In the genomic region with DNA sequence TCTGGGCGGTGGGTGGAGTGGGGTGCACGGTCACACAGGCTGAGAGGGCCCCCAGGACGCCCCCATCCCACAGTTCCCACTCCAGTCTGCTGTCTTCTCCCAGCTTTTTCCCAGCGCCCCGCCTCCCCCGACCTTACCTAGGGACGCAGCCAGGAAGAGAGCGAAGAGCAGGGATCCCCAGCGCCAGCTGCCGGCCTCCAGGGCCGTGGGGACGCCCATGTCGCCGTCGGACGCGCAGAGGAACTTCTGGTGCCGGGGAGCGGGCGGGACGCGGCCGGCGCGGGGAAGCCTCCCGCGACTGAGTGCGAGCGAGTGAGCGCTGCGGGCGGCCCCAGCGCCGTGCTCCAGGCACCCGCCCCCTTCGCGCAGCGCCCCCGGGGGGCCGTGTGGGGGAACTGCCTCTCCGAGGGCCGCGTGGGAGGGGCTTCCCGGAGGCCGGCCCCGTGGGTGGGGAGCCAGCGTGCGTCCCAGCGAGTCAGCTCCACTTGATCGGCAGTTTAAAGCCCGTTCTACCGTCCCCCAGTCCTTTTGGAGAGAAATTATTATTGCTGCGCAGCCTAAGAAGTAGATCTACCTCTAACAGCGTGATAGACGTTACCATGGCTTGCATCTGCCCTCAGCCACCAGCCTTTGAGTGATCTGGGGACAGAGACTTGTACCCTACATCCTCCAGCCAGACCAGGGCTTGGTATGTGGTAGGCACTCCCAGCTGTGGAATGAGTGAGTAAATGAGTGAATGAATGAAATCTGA, we compare ENCODE assay signal across 1 cellular context.
A peak's percentile ranks its signal among the peaks of the same experiment; 100 is the strongest.
TF ChIP-seq lines count a peak whose summit lies in the region.

A gene (minus strand): TSS at position 300 of the 751 bp plus-strand sequence. CDS start 81 bp downstream, at position 219.

TF ChIP-seq in H1, 55 proteins besides CTCF, POLR2A, EP300 and RAD21 (continued from another document):
- TF ChIP-seq, protein P1, sequence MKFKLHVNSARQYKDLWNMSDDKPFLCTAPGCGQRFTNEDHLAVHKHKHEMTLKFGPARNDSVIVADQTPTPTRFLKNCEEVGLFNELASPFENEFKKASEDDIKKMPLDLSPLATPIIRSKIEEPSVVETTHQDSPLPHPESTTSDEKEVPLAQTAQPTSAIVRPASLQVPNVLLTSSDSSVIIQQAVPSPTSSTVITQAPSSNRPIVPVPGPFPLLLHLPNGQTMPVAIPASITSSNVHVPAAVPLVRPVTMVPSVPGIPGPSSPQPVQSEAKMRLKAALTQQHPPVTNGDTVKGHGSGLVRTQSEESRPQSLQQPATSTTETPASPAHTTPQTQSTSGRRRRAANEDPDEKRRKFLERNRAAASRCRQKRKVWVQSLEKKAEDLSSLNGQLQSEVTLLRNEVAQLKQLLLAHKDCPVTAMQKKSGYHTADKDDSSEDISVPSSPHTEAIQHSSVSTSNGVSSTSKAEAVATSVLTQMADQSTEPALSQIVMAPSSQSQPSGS (IDR thresholded peaks at IDR 0.05; ENCODE audit: low read length) = no peak
- TF ChIP-seq TEAD4 (IDR thresholded peaks at IDR 0.05; ENCODE audit: low read depth, low read length) (no peak), HDAC2 (IDR thresholded peaks at IDR 0.05; ENCODE audit: borderline replicate concordance in 1 of 2, low read depth in 2 of 2, low read length in 2 of 2) (peak in 1 of 2 experiments; percentile 81; a peak in 2 of 4 replicates), CTBP2 (IDR thresholded peaks at IDR 0.05; ENCODE audit: borderline replicate concordance, insufficient read depth, insufficient read length, low read length) (peak; percentile 48), SP1 (IDR thresholded peaks at IDR 0.05; ENCODE audit: low read depth, low read length) (0 out of 2 replicates have a peak, but pooled peaks have one; percentile 16), SIN3A (conservative IDR thresholded peaks at IDR 0.05 in 1 of 2, IDR thresholded peaks at IDR 0.05 in 1 of 2; ENCODE audit: low read depth in 1 of 2, low read length in 2 of 2) (0 out of 4 replicates have a peak, but pooled peaks of 1 of the 2 experiments have one; percentile 22), KDM4A (IDR thresholded peaks at IDR 0.05; ENCODE audit: low read depth, low read length, severe bottlenecking) (peak; percentile 88), SIX5 (IDR thresholded peaks at IDR 0.05; ENCODE audit: low read depth, low read length) (no peak), SUZ12 (IDR thresholded peaks at IDR 0.05; ENCODE audit: low read length) (peak; percentile 31; the same call in 1 of the 2 replicates), PHF8 (conservative IDR thresholded peaks at IDR 0.05; ENCODE audit: low read depth, low read length) (peak; percentile 31; the same call in 1 of the 2 replicates), CEBPB (IDR thresholded peaks at IDR 0.05; ENCODE audit: low read depth, low read length) (no peak), ASH2L (IDR thresholded peaks at IDR 0.05; ENCODE audit: low read length) (peak; percentile 25)
